Comparison of ENCODE assay signal across 8 cellular contexts in genomic region chr15:51227967-51228783, GRCh38.
DNase-seq lines count a peak whose midpoint lies in the region; ATAC-seq and TF ChIP-seq lines count a peak whose summit lies in the region.

No MANE protein-coding gene starts in this region.

- H3K27ac ChIP-seq in RWPE2 (ENCODE audit: poor library complexity, severe bottlenecking) (no peak overlapping the region), gastroesophageal sphincter (no peak overlapping the region)

- no peak overlapping the region for H3K4me3 ChIP-seq in RWPE2 (ENCODE audit: severe bottlenecking)
- H3K4me3 ChIP-seq in fibroblast of mammary gland (ENCODE audit: control insufficient read depth, low read depth, low read length) = no peak overlapping the region
- no peak overlapping the region for H3K4me3 ChIP-seq in gastroesophageal sphincter

- TF ChIP-seq POLR2A in gastroesophageal sphincter (IDR thresholded peaks at IDR 0.05) = no peak

- H3K36me3 ChIP-seq in RWPE2 (ENCODE audit: low read depth) = no peaks in the 10 kb centered on the region
- no peaks in the 10 kb centered on the region for H3K36me3 ChIP-seq in gastroesophageal sphincter

- ATAC-seq in GM19324 (IDR thresholded peaks at IDR 0.05; ENCODE audit: low FRiP score, unreplicated experiment) = peak; percentile 81
- peak; percentile 91 for ATAC-seq in HG03159 (IDR thresholded peaks at IDR 0.05; ENCODE audit: unreplicated experiment)
- ATAC-seq in RWPE2 (ENCODE audit: low read depth) = peak; percentile 76
- ATAC-seq in gastroesophageal sphincter = no peak

- WGBS in gastroesophageal sphincter (ENCODE audit: low coverage in 1 of 2), 2 donors = 17 to 46% methylated on average over 2 of the region's 3 CpGs

- H3K4me1 ChIP-seq in RWPE2 (ENCODE audit: insufficient read depth, poor library complexity, severe bottlenecking) = peaks cover 22% of the 10 kb centered on the region
- peaks cover 0 to 3% (median 0%) of the 10 kb centered on the region in 3 donors for H3K4me1 ChIP-seq in gastroesophageal sphincter

- TF ChIP-seq CTCF in RWPE2 (IDR thresholded peaks at IDR 0.05; ENCODE audit: poor library complexity, severe bottlenecking) (no peak), fibroblast of mammary gland (conservative IDR thresholded peaks at IDR 0.05; ENCODE audit: control insufficient read depth, insufficient read depth, low read depth, low read length) (no peak), gastroesophageal sphincter (IDR thresholded peaks at IDR 0.05) (no peak)

- TF ChIP-seq EP300 in gastroesophageal sphincter (IDR thresholded peaks at IDR 0.05) = no peak

- H3K9me3 ChIP-seq in RWPE2 (ENCODE audit: severe bottlenecking) (no peaks in the 10 kb centered on the region), gastroesophageal sphincter (no peaks in the 10 kb centered on the region)

- H3K27me3 ChIP-seq in RWPE2 (ENCODE audit: insufficient read depth, poor library complexity, severe bottlenecking) (no peaks in the 10 kb centered on the region), gastroesophageal sphincter (no peaks in the 10 kb centered on the region)

- DNase-seq in Daoy (ENCODE audit: low read depth) (peak; percentile 95), RWPE2 (ENCODE audit: low spot score) (no peak), fibroblast of mammary gland (ENCODE audit: low read depth) (peak; percentile 96), smooth muscle cell of the brain vasculature (ENCODE audit: low read depth, low spot score) (peak; percentile 20)
- DNase-seq in central memory CD4-positive, alpha-beta T cell = no peak

Comparison
In these comparisons a context has a peak if more than half of its experiments do, and no peak if none do; other contexts are left out.
1. DNase-seq: peak in Daoy (single experiment), fibroblast of mammary gland (single experiment) and smooth muscle cell of the brain vasculature (single experiment); none in RWPE2 (single experiment) and central memory CD4-positive, alpha-beta T cell (single experiment).